ENCODE assay signal across 19 cellular contexts in the genomic region with DNA sequence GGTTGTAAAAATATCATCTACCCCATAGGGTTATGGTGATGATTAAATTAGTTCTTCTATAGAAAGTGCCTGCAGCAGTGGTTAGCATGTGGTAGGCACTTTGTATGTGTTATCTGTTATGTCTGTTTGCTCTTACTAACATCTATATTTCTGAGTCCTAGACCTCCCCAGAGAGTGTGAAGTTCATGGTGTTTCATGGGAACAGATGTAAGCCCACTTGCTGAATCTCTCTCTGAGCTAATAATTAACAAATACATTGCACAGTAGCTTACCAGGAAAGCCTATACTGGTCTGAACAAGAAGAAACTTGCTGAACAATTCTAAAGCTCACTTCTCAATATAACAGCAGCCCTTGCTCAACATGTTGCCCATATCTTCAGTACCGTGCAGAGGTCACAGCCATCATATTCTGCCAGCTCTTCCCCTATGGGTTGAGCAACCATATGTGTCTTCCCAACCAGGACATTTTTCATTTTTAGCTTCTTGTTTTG.
DNase-seq lines count a peak whose midpoint lies in the region; ATAC-seq, FAIRE-seq and TF ChIP-seq lines count a peak whose summit lies in the region.
"Had no signal": no experiment of that assay in that cellular context is flagged by ENCODE, and none has a peak within 500 bp of the region (broad histone marks: within the 10 kb centered on the region; RNA-seq: fewer than 3 reads in every experiment).

No MANE protein-coding gene starts in this region.

- H3K36me3 ChIP-seq in breast epithelium, result no peaks in the 10 kb centered on the region
- H3K36me3 ChIP-seq: cardiac muscle cell, suprapubic skin had no signal

- no peaks in the 10 kb centered on the region for H3K4me1 ChIP-seq in breast epithelium
- H3K4me1 ChIP-seq: suprapubic skin had no signal

- H3K9me3 ChIP-seq in breast epithelium, result no peaks in the 10 kb centered on the region
- H3K9me3 ChIP-seq: suprapubic skin had no signal

- no peak overlapping the region for H3K4me3 ChIP-seq in breast epithelium
- H3K4me3 ChIP-seq: cardiac muscle cell, lung, suprapubic skin had no signal

- peaks cover 3% of the 10 kb centered on the region for H3K9me3 Mint-ChIP-seq in progenitor cell of endocrine pancreas (ENCODE audit: low read depth)
- no peaks in the 10 kb centered on the region for H3K9me3 Mint-ChIP-seq in activated T-helper 2 cell treated with anti-CD3 and anti-CD28 coated beads, Interferon-gamma antibody, Interleukin-2, Interleukin-4, amounts not matched to agents 10 μg/mL and 5 μg/mL and 100 μg/mL, durations not matched to agents 14 hours and 24 hours and 36 hours
- H3K9me3 Mint-ChIP-seq: activated naive CD4-positive, alpha-beta T cell treated with anti-CD3 and anti-CD28 coated beads for 36 hours; CD8-positive, alpha-beta memory T cell; HFFc6; neural crest cell had no signal

- TF ChIP-seq CTCF in progenitor cell of endocrine pancreas (IDR thresholded peaks at IDR 0.05; ENCODE audit: unreplicated experiment) (no peak), breast epithelium (IDR thresholded peaks at IDR 0.05) (no peak)

- ATAC-seq in HG02763 (IDR thresholded peaks at IDR 0.05; ENCODE audit: unreplicated experiment) (peak; percentile 49), HG02884 (IDR thresholded peaks at IDR 0.05; ENCODE audit: unreplicated experiment) (no peak)

- intact Hi-C loops in activated T-helper 2 cell treated with anti-CD3 and anti-CD28 coated beads, Interferon-gamma antibody, Interleukin-2, Interleukin-4, amounts not matched to agents 10 μg/mL and 5 μg/mL and 100 μg/mL, durations not matched to agents 14 hours and 24 hours and 36 hours (cut with micrococcal nuclease), result no loop called here
- intact Hi-C loops in breast epithelium (cut with DNase I; ENCODE audit: low total_unique reads), result no loop called here

- H3K27ac Mint-ChIP-seq in progenitor cell of endocrine pancreas, result peak overlapping the region; percentile 26
- no peak overlapping the region for H3K27ac Mint-ChIP-seq in activated T-helper 2 cell treated with anti-CD3 and anti-CD28 coated beads, Interferon-gamma antibody, Interleukin-2, Interleukin-4, amounts not matched to agents 10 μg/mL and 5 μg/mL and 100 μg/mL, durations not matched to agents 14 hours and 24 hours and 36 hours
- H3K27ac Mint-ChIP-seq: activated naive CD4-positive, alpha-beta T cell treated with anti-CD3 and anti-CD28 coated beads for 36 hours; CD8-positive, alpha-beta memory T cell; HFFc6 had no signal

- peaks cover 5% of the 10 kb centered on the region for H3K36me3 Mint-ChIP-seq in progenitor cell of endocrine pancreas (ENCODE audit: insufficient read depth)
- H3K36me3 Mint-ChIP-seq in activated T-helper 2 cell treated with anti-CD3 and anti-CD28 coated beads, Interferon-gamma antibody, Interleukin-2, Interleukin-4, amounts not matched to agents 10 μg/mL and 5 μg/mL and 100 μg/mL, durations not matched to agents 14 hours and 24 hours and 36 hours (ENCODE audit: low read depth), result no peaks in the 10 kb centered on the region
- H3K36me3 Mint-ChIP-seq: CD8-positive, alpha-beta memory T cell had no signal

- DNase-seq in GM19239 (ENCODE audit: insufficient read length, low spot score) (no peak), NOMO-1 treated with dmso at 0.1 percent for 144 hours (lab: John Stamatoyannopoulos, UW; ENCODE audit: unreplicated experiment) (peak; percentile 53), progenitor cell of endocrine pancreas (ENCODE audit: low spot score, unreplicated experiment) (no peak), breast epithelium (ENCODE audit: low spot score in 2 of 2) (no peak)
- DNase-seq in activated T-helper 2 cell treated with anti-CD3 and anti-CD28 coated beads, Interferon-gamma antibody, Interleukin-2, Interleukin-4, amounts not matched to agents 10 μg/mL and 5 μg/mL and 100 μg/mL, durations not matched to agents 14 hours and 24 hours and 36 hours (ENCODE audit: low spot score), result no peak
- DNase-seq: activated CD8-positive, alpha-beta memory T cell treated with anti-CD3 and anti-CD28 coated beads for 24 hours; activated naive CD4-positive, alpha-beta T cell treated with anti-CD3 and anti-CD28 coated beads for 36 hours; CD8-positive, alpha-beta memory T cell; HFFc6; hippocampal formation; NCI-H1092; NCI-H526 treated with DMSO at 0.1 percent for 48 hours; small intestine had no signal

- H3K27me3 ChIP-seq in breast epithelium, result no peaks in the 10 kb centered on the region
- H3K27me3 ChIP-seq: cardiac muscle cell, suprapubic skin had no signal

- H3K27me3 Mint-ChIP-seq in progenitor cell of endocrine pancreas, result no peaks in the 10 kb centered on the region
- peaks cover 2% of the 10 kb centered on the region for H3K27me3 Mint-ChIP-seq in activated T-helper 2 cell treated with anti-CD3 and anti-CD28 coated beads, Interferon-gamma antibody, Interleukin-2, Interleukin-4, amounts not matched to agents 10 μg/mL and 5 μg/mL and 100 μg/mL, durations not matched to agents 14 hours and 24 hours and 36 hours (ENCODE audit: low read depth)

- no peak overlapping the region for H3K4me3 Mint-ChIP-seq in progenitor cell of endocrine pancreas (ENCODE audit: low read depth)
- no peak overlapping the region for H3K4me3 Mint-ChIP-seq in activated T-helper 2 cell treated with anti-CD3 and anti-CD28 coated beads, Interferon-gamma antibody, Interleukin-2, Interleukin-4, amounts not matched to agents 10 μg/mL and 5 μg/mL and 100 μg/mL, durations not matched to agents 14 hours and 24 hours and 36 hours (ENCODE audit: low read depth)
- H3K4me3 Mint-ChIP-seq: activated naive CD4-positive, alpha-beta T cell treated with anti-CD3 and anti-CD28 coated beads for 36 hours; CD8-positive, alpha-beta memory T cell; HFFc6; neural crest cell had no signal

- peak; percentile 91 for FAIRE-seq in GM19239 (lab: Jason Lieb, UNC)
- FAIRE-seq: small intestine had no signal

- no peak for TF ChIP-seq POLR2A in breast epithelium (IDR thresholded peaks at IDR 0.05)

- no peak overlapping the region for H3K27ac ChIP-seq in breast epithelium
- H3K27ac ChIP-seq: cardiac muscle cell, suprapubic skin had no signal

- peaks cover 36% of the 10 kb centered on the region for H3K4me1 Mint-ChIP-seq in progenitor cell of endocrine pancreas (ENCODE audit: low read depth)
- H3K4me1 Mint-ChIP-seq in activated T-helper 2 cell treated with anti-CD3 and anti-CD28 coated beads, Interferon-gamma antibody, Interleukin-2, Interleukin-4, amounts not matched to agents 10 μg/mL and 5 μg/mL and 100 μg/mL, durations not matched to agents 14 hours and 24 hours and 36 hours (ENCODE audit: low read depth), result no peaks in the 10 kb centered on the region
- H3K4me1 Mint-ChIP-seq: CD8-positive, alpha-beta memory T cell had no signal
